8 cellular contexts compared by ENCODE assay signal in the genomic region with DNA sequence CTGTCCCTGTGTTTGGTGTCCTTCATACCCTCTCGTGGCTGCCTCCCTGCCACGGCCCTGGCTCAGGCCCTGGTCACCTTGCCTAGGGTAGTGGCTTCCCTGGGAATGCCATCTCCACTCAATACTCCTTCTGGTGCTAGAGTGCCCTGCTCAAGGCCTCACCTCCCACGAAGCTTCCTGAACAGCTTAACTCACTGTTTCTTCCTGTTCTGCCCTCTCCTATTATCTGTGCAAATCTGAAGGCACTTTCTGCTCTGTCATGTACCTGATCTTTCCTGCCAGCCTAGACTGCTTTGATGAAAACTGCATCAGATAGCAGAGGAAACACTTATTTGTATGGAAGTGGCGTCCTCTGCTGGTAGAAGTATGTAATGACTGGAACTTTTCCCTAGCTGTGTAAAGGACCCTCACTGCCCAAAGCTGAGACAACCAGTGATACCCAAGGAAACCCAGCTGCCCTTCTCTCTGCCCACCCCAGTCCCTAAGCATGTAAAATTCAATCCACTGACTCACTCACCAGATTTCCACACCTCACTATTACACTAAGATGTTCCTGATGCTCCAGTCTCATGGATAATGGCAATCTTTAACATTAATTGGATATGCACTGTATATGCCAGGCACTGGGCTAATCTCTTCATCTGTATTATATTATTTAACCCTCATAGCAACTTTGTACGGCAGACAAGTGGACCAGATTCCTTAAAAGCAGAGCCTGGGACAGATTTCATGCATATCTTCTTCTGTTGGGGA. TPM values are rescaled to one million over a fixed set of nuclear protein-coding genes. Genes with fewer than 3 reads are reported as not detected.
DNase-seq lines count a peak whose midpoint lies in the region; ATAC-seq and TF ChIP-seq lines count a peak whose summit lies in the region.

No MANE protein-coding gene starts in this region.

- ATAC-seq in Right ventricle myocardium superior (ENCODE audit: poor library complexity): no peak
- no peak for ATAC-seq in thoracic aorta (ENCODE audit: insufficient number of reproducible peaks, low FRiP score, low read depth)
- ATAC-seq in HG03045 (IDR thresholded peaks at IDR 0.05; ENCODE audit: unreplicated experiment): no peak

- no peak overlapping the region for H3K27ac Mint-ChIP-seq in brain

- DNase-seq in cardiac muscle cell (ENCODE audit: low read depth in 1 of 2, low spot score in 1 of 2): peak; percentile 81 to 85
- no peak for DNase-seq in Right ventricle myocardium superior
- DNase-seq in MM.1S: peak; percentile 93
- peak; percentile 42 to 63 for DNase-seq in PC-9
- DNase-seq in kidney epithelial cell (ENCODE audit: low read depth): no peak
- no peak for DNase-seq in thoracic aorta (ENCODE audit: low spot score)

- POLR2A ChIA-PET in PC-9 (lab: Charles Lee; ENCODE audit: unreplicated experiment): no interaction called here

- CTCF ChIA-PET in PC-9 (lab: Charles Lee): interaction anchor here (0.6 to 3.0 kb wide), 9 partner anchors 36 to 229 kb away, joined by 3 to 27 read pairs (median 3); partner anchors contain the start of genes BTG2 and PRELP

- H3K36me3 Mint-ChIP-seq in brain: no peaks in the 10 kb centered on the region

- H3K4me1 ChIP-seq in cardiac muscle cell (ENCODE audit: low read depth) (peaks cover 9% of the 10 kb centered on the region), MM.1S (ENCODE audit: low read length) (peaks cover 51% of the 10 kb centered on the region), PC-9 (replicated peaks; ENCODE audit: insufficient read depth) (no peaks in the 10 kb centered on the region), thoracic aorta (ENCODE audit: control insufficient read depth in 1 of 2, low read depth in 2 of 2) (peaks cover 8 to 26% of the 10 kb centered on the region in 2 donors)

- H2AFZ ChIP-seq in MM.1S (ENCODE audit: low read length): peak overlapping the region; percentile 20
- H2AFZ ChIP-seq in PC-9: no peak overlapping the region; the same call in 1 of the 2 replicates

- H3K36me3 ChIP-seq in cardiac muscle cell (no peaks in the 10 kb centered on the region), MM.1S (replicated peaks; ENCODE audit: insufficient read depth, low read length) (no peaks in the 10 kb centered on the region), PC-9 (ENCODE audit: low read depth) (no peaks in the 10 kb centered on the region), kidney epithelial cell (ENCODE audit: control insufficient read depth, insufficient read depth, low read length) (no peaks in the 10 kb centered on the region), thoracic aorta (no peaks in the 10 kb centered on the region)

- BruUV-seq in PC-9 (replicated peaks; lab: Mats Ljungman, UMichigan): no TSS peak

- no peak overlapping the region for H3K4me3 Mint-ChIP-seq in brain

- no peaks in the 10 kb centered on the region for H4K20me1 ChIP-seq in MM.1S (ENCODE audit: insufficient read depth, low read length)
- no peaks in the 10 kb centered on the region for H4K20me1 ChIP-seq in PC-9 (ENCODE audit: insufficient read depth)

- H3K4me2 ChIP-seq in MM.1S (ENCODE audit: low read depth, low read length) (peak overlapping the region; percentile 20), PC-9 (no peak overlapping the region)

- no peak overlapping the region for H3K27ac ChIP-seq in cardiac muscle cell
- peak overlapping the region; percentile 38; the same call in 1 of the 2 replicates for H3K27ac ChIP-seq in MM.1S (ENCODE audit: low read length)
- no peak overlapping the region for H3K27ac ChIP-seq in PC-9
- no peak overlapping the region for H3K27ac ChIP-seq in thoracic aorta

- H3K4me1 Mint-ChIP-seq in brain: peaks cover 45% of the 10 kb centered on the region

- no peak overlapping the region for H3K4me3 ChIP-seq in cardiac muscle cell
- H3K4me3 ChIP-seq in MM.1S (ENCODE audit: low read length): no peak overlapping the region
- no peak overlapping the region for H3K4me3 ChIP-seq in PC-9
- H3K4me3 ChIP-seq in kidney epithelial cell (ENCODE audit: low read depth, low read length): no peak overlapping the region
- no peak overlapping the region for H3K4me3 ChIP-seq in thoracic aorta

- intact Hi-C loops in Right ventricle myocardium superior (cut with DNase I): loop anchor here (5.0 kb wide), 2 partner anchors 218 to 232 kb away; no protein-coding TSS in a partner anchor
- intact Hi-C loops in PC-9 (cut with micrococcal nuclease; ENCODE audit: unreplicated experiment): loop anchor here (1.0 to 2.0 kb wide), 3 partner anchors 152 to 238 kb away; no protein-coding TSS in a partner anchor

- H3F3A ChIP-seq in MM.1S (ENCODE audit: insufficient read depth, low read length) (peaks cover 23% of the 10 kb centered on the region), PC-9 (ENCODE audit: insufficient read depth, low read depth) (0 out of 2 replicates have a peak, but pooled peaks cover 3% of the 10 kb centered on the region)

- peak; percentile 94 for TF ChIP-seq CTCF in cardiac muscle cell (IDR thresholded peaks at IDR 0.05; ENCODE audit: low read depth, low read length)
- peak; percentile 100 for TF ChIP-seq CTCF in MM.1S (IDR thresholded peaks at IDR 0.05; ENCODE audit: low read length)
- peak; percentile 96 for TF ChIP-seq CTCF in PC-9 (conservative IDR thresholded peaks at IDR 0.05)
- peak; percentile 83 to 87 for TF ChIP-seq CTCF in brain (conservative IDR thresholded peaks at IDR 0.05)
- peak; percentile 92 for TF ChIP-seq CTCF in kidney epithelial cell (IDR thresholded peaks at IDR 0.05; ENCODE audit: insufficient read depth, low read length, poor library complexity, severe bottlenecking)
- TF ChIP-seq CTCF in thoracic aorta (IDR thresholded peaks at IDR 0.05): peak; percentile 88

- H3K27me3 ChIP-seq in cardiac muscle cell (no peaks in the 10 kb centered on the region), MM.1S (replicated peaks; ENCODE audit: insufficient read depth, low read length) (no peaks in the 10 kb centered on the region), PC-9 (ENCODE audit: insufficient read depth, low read depth) (no peaks in the 10 kb centered on the region), kidney epithelial cell (ENCODE audit: control insufficient read depth, insufficient read depth, low read length) (no peaks in the 10 kb centered on the region), thoracic aorta (replicated peaks; ENCODE audit: insufficient read depth) (no peaks in the 10 kb centered on the region)

- peaks cover 4% of the 10 kb centered on the region for H3K27me3 Mint-ChIP-seq in brain

- H3K9me3 ChIP-seq in cardiac muscle cell (ENCODE audit: low read depth): no peaks in the 10 kb centered on the region
- no peaks in the 10 kb centered on the region for H3K9me3 ChIP-seq in MM.1S (replicated peaks; ENCODE audit: insufficient read depth, low read length)
- H3K9me3 ChIP-seq in PC-9 (ENCODE audit: insufficient read depth, low read depth): no peaks in the 10 kb centered on the region
- no peaks in the 10 kb centered on the region for H3K9me3 ChIP-seq in thoracic aorta

- H3K79me2 ChIP-seq in MM.1S (ENCODE audit: low read length): peaks cover 20% of the 10 kb centered on the region
- H3K79me2 ChIP-seq in PC-9 (ENCODE audit: low read depth): no peaks in the 10 kb centered on the region

- no peaks in the 10 kb centered on the region for H3K9me3 Mint-ChIP-seq in brain

- H3K9me2 ChIP-seq in MM.1S (replicated peaks; ENCODE audit: insufficient read depth, low read length): no peaks in the 10 kb centered on the region
- no peaks in the 10 kb centered on the region for H3K9me2 ChIP-seq in PC-9 (ENCODE audit: insufficient read depth)

- H3K9ac ChIP-seq in MM.1S (ENCODE audit: low read length): 0 out of 2 replicates have a peak overlapping the region, but pooled peaks have one; percentile 0

RNA-seq across cellular contexts. Expression of gene BTG2, which starts 36.2 kb away (rescaled TPM):
- total RNA-seq in cardiac muscle cell (45.6 and 57.9 TPM in 2 replicates), Right ventricle myocardium superior (40.5 TPM), PC-9 (2021) (11.1 and 13.8 TPM in 2 replicates), kidney epithelial cell (24.1 and 24.3 TPM in 2 replicates), thoracic aorta (100 to 1,000 TPM; 119 to 164 TPM)
- polyA plus RNA-seq in cardiac muscle cell (64.2 and 66.0 TPM in 2 replicates), brain (ENCODE audit: insufficient read depth, low read depth, low replicate concordance) (117 TPM)

RNA-seq across cellular contexts. Expression of gene CHIT1, which starts 39.6 kb away (rescaled TPM):
- total RNA-seq in cardiac muscle cell: 0.03 TPM in 1 of 2 replicates, not detected in the other
- not detected in 2 replicates for polyA plus RNA-seq in cardiac muscle cell
- total RNA-seq in Right ventricle myocardium superior: 0.48 TPM
- not detected in 2 replicates for total RNA-seq in PC-9 (2021)
- polyA plus RNA-seq in brain (ENCODE audit: insufficient read depth, low read depth, low replicate concordance): 0.49 TPM
- total RNA-seq in kidney epithelial cell: not detected in 2 replicates
- total RNA-seq in thoracic aorta: under 1 TPM; 0.14 to 0.41 TPM

Comparison
In these comparisons a context has a peak if more than half of its experiments do, and no peak if none do; other contexts are left out.
1. DNase-seq: peak in cardiac muscle cell (2 of 2), MM.1S (single experiment) and PC-9 (2 of 2); none in Right ventricle myocardium superior (single experiment), kidney epithelial cell (single experiment) and thoracic aorta (single experiment).
2. Peak in every context shown above with its lines, with median percentiles within 50 percentile points of each other: CTCF ChIP-seq.